Comparison of ENCODE assay signal across 30 cellular contexts in the genomic region with DNA sequence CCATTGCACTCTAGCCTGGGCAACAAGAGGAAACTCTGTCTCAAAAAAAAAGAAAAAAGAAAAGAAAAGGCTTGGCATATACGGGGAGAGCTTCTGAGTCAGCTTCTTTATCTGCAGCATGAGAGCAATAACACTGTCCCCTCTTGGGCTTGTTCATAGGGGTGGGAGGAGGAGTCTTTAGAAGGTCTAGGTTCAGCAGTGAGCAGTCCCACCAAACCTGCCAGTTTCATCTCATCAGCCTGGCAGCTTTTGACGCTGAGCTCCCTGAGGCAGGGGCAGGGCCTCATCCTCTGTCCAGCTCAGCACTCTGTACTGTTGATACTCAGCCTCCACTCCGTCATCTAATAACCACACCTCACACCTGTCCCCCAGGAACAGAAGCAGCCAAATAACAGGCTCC. TPM values are rescaled to one million over a fixed set of nuclear protein-coding genes. Genes with fewer than 3 reads are reported as not detected.
DNase-seq lines count a peak whose midpoint lies in the region; ATAC-seq, FAIRE-seq and TF ChIP-seq lines count a peak whose summit lies in the region.
"Had no signal": no experiment of that assay in that cellular context is flagged by ENCODE, and none has a peak within 500 bp of the region (broad histone marks: within the 10 kb centered on the region; RNA-seq: fewer than 3 reads in every experiment).

No MANE protein-coding gene starts in this region.

- peak; percentile 36 for ATAC-seq in stimulated activated effector memory CD8-positive, alpha-beta T cell treated with anti-CD3 and anti-CD28 coated beads, Interleukin-12 subunit alpha, Interleukin-12 subunit beta, amount 100 ng/mL, for 72 hours
- no peak for ATAC-seq in GM21390 (IDR thresholded peaks at IDR 0.05; ENCODE audit: unreplicated experiment)
- ATAC-seq: heart right ventricle; stimulated activated naive CD8-positive, alpha-beta T cell treated with anti-CD3 and anti-CD28 coated beads, Interleukin-15, Interleukin-2, amounts not matched to agents 100 U/mL and 50 U/mL, for 24 hours had no signal

- no peak overlapping the region for H3K4me3 ChIP-seq in bronchial epithelial cell (ENCODE audit: low read depth, low read length)
- no peak overlapping the region for H3K4me3 ChIP-seq in Peyer's patch
- H3K4me3 ChIP-seq: heart right ventricle, prostate gland, testis, uterus had no signal

- no peaks in the 10 kb centered on the region for H3K36me3 Mint-ChIP-seq in stimulated activated effector memory CD8-positive, alpha-beta T cell treated with anti-CD3 and anti-CD28 coated beads, Interleukin-12 subunit alpha, Interleukin-12 subunit beta, amount 100 ng/mL, for 72 hours
- H3K36me3 Mint-ChIP-seq: activated naive CD8-positive, alpha-beta T cell treated with anti-CD3 and anti-CD28 coated beads for 36 hours had no signal

- no peak overlapping the region for H3K27ac Mint-ChIP-seq in stimulated activated effector memory CD8-positive, alpha-beta T cell treated with anti-CD3 and anti-CD28 coated beads, Interleukin-12 subunit alpha, Interleukin-12 subunit beta, amount 100 ng/mL, for 72 hours
- H3K27ac Mint-ChIP-seq: activated naive CD8-positive, alpha-beta T cell treated with anti-CD3 and anti-CD28 coated beads for 36 hours; T-helper 2 cell treated with Interferon-gamma antibody and Interleukin-4, amounts not matched to agents 5 μg/mL and 100 μg/mL, for 36 hours had no signal

- no peak for TF ChIP-seq CTCF in bronchial epithelial cell (IDR thresholded peaks at IDR 0.05; ENCODE audit: insufficient read depth, low read length, severe bottlenecking)
- no peak for TF ChIP-seq CTCF in Peyer's patch (IDR thresholded peaks at IDR 0.05)

- no peaks in the 10 kb centered on the region for H3K4me1 ChIP-seq in Peyer's patch
- H3K4me1 ChIP-seq: prostate gland, testis, uterus had no signal

- H3K27me3 ChIP-seq in bronchial epithelial cell (ENCODE audit: control insufficient read depth, insufficient read depth, low read length) = no peaks in the 10 kb centered on the region
- H3K27me3 ChIP-seq in Peyer's patch = no peaks in the 10 kb centered on the region
- H3K27me3 ChIP-seq: testis, uterus had no signal

- H3K36me3 ChIP-seq in bronchial epithelial cell (ENCODE audit: control insufficient read depth, insufficient read depth, low read length) (no peaks in the 10 kb centered on the region), Peyer's patch (no peaks in the 10 kb centered on the region)
- H3K36me3 ChIP-seq: heart right ventricle, neutrophil, prostate gland, uterus had no signal

- peak; percentile 54 for DNase-seq in RPMI8226
- peak; percentile 22 for DNase-seq in bronchial epithelial cell (ENCODE audit: low read depth)
- peak; percentile 40 for DNase-seq in iris pigment epithelial cell (ENCODE audit: low read depth)
- no peak for DNase-seq in stimulated activated effector memory CD8-positive, alpha-beta T cell treated with anti-CD3 and anti-CD28 coated beads, Interleukin-12 subunit alpha, Interleukin-12 subunit beta, amount 100 ng/mL, for 72 hours (ENCODE audit: low spot score in 2 of 2)
- DNase-seq in Peyer's patch = no peak
- DNase-seq in HK-2 (ENCODE audit: unreplicated experiment) = no peak
- DNase-seq: activated CD4-positive, alpha-beta T cell treated with anti-CD3 and anti-CD28 coated beads for 4 hours; activated naive CD8-positive, alpha-beta T cell treated with anti-CD3 and anti-CD28 coated beads for 36 hours; activated T-cell treated with anti-CD3 and anti-CD28 coated beads for 4 hours; DMS79 treated with DMSO at 0.1 percent for 48 hours; foreskin fibroblast; heart right ventricle; NCI-H1105 treated with DMSO at 0.1 percent for 48 hours; NCI-H2029 treated with DMSO at 0.1 percent for 48 hours; NCI-H2227 treated with DMSO at 0.1 percent for 48 hours; NCI-H748 treated with DMSO at 0.1 percent for 48 hours; Right ventricle myocardium superior; stimulated activated CD4-positive, alpha-beta T cell treated with anti-CD3 and anti-CD28 coated beads, Interleukin-15, amount 100 ng/mL, for 24 hours; stimulated activated naive CD8-positive, alpha-beta T cell treated with anti-CD3 and anti-CD28 coated beads, Interleukin-15, Interleukin-2, amounts not matched to agents 100 U/mL and 50 U/mL, for 24 hours; testis; uterus had no signal

- H3K9me3 ChIP-seq in Peyer's patch = no peaks in the 10 kb centered on the region
- H3K9me3 ChIP-seq: heart right ventricle, neutrophil, prostate gland, testis, uterus had no signal

- H3K4me1 Mint-ChIP-seq in stimulated activated effector memory CD8-positive, alpha-beta T cell treated with anti-CD3 and anti-CD28 coated beads, Interleukin-12 subunit alpha, Interleukin-12 subunit beta, amount 100 ng/mL, for 72 hours = no peaks in the 10 kb centered on the region
- H3K4me1 Mint-ChIP-seq: activated naive CD8-positive, alpha-beta T cell treated with anti-CD3 and anti-CD28 coated beads for 36 hours had no signal

- FAIRE-seq in bronchial epithelial cell (lab: Jason Lieb, UNC) = no peak
- FAIRE-seq: GM18507 had no signal

- no peaks in the 10 kb centered on the region for H3K9me3 Mint-ChIP-seq in stimulated activated effector memory CD8-positive, alpha-beta T cell treated with anti-CD3 and anti-CD28 coated beads, Interleukin-12 subunit alpha, Interleukin-12 subunit beta, amount 100 ng/mL, for 72 hours
- H3K9me3 Mint-ChIP-seq: activated naive CD8-positive, alpha-beta T cell treated with anti-CD3 and anti-CD28 coated beads for 36 hours; T-helper 2 cell treated with Interferon-gamma antibody and Interleukin-4, amounts not matched to agents 5 μg/mL and 100 μg/mL, for 36 hours had no signal

- H3K27ac ChIP-seq in Peyer's patch = no peak overlapping the region
- H3K27ac ChIP-seq: C4-2B, epithelial cell of prostate, heart right ventricle, neutrophil, prostate gland, testis, uterus had no signal

- no peak overlapping the region for H3K4me3 Mint-ChIP-seq in stimulated activated effector memory CD8-positive, alpha-beta T cell treated with anti-CD3 and anti-CD28 coated beads, Interleukin-12 subunit alpha, Interleukin-12 subunit beta, amount 100 ng/mL, for 72 hours
- H3K4me3 Mint-ChIP-seq: activated naive CD8-positive, alpha-beta T cell treated with anti-CD3 and anti-CD28 coated beads for 36 hours; T-helper 2 cell treated with Interferon-gamma antibody and Interleukin-4, amounts not matched to agents 5 μg/mL and 100 μg/mL, for 36 hours had no signal

- TF ChIP-seq POLR2A in Peyer's patch (IDR thresholded peaks at IDR 0.05) = no peak

RNA-seq across cellular contexts. Expression of a gene that starts 5.6 kb away (rescaled TPM):
- total RNA-seq in bronchial epithelial cell (11.3 and 46.1 TPM in 2 replicates), Peyer's patch (100 to 1,000 TPM in 1 of 4 donors, 10 to 100 TPM in 3; 47.9 to 106 (median 95.9) TPM)

RNA-seq across cellular contexts. Expression of a gene that starts 25.1 kb away (rescaled TPM):
- not detected in 2 replicates for total RNA-seq in bronchial epithelial cell
- total RNA-seq in Peyer's patch = not detected
- total RNA-seq: chondrocyte, heart right ventricle, MCF 10A, Right ventricle myocardium superior had no signal

RNA-seq across cellular contexts. Expression of a gene that starts 46.7 kb away (rescaled TPM):
- 1.9 and 2.4 TPM in 2 replicates for total RNA-seq in bronchial epithelial cell
- total RNA-seq in Peyer's patch = 1 to 10 TPM in 1 of 4 donors, under 1 TPM in 1, not detected in 2; 0.80 to 4.1 TPM

Comparison
In these comparisons a context has a peak if more than half of its experiments do, and no peak if none do; other contexts are left out.
1. DNase-seq: peak in RPMI8226 (single experiment), bronchial epithelial cell (single experiment) and iris pigment epithelial cell (single experiment); none in stimulated activated effector memory CD8-positive, alpha-beta T cell treated with anti-CD3 and anti-CD28 coated beads, Interleukin-12 subunit alpha, Interleukin-12 subunit beta, amount 100 ng/mL, for 72 hours (0 of 2), Peyer's patch (0 of 3) and HK-2 (single experiment).